ENCODE assay signal across 8 cellular contexts in the genomic region with DNA sequence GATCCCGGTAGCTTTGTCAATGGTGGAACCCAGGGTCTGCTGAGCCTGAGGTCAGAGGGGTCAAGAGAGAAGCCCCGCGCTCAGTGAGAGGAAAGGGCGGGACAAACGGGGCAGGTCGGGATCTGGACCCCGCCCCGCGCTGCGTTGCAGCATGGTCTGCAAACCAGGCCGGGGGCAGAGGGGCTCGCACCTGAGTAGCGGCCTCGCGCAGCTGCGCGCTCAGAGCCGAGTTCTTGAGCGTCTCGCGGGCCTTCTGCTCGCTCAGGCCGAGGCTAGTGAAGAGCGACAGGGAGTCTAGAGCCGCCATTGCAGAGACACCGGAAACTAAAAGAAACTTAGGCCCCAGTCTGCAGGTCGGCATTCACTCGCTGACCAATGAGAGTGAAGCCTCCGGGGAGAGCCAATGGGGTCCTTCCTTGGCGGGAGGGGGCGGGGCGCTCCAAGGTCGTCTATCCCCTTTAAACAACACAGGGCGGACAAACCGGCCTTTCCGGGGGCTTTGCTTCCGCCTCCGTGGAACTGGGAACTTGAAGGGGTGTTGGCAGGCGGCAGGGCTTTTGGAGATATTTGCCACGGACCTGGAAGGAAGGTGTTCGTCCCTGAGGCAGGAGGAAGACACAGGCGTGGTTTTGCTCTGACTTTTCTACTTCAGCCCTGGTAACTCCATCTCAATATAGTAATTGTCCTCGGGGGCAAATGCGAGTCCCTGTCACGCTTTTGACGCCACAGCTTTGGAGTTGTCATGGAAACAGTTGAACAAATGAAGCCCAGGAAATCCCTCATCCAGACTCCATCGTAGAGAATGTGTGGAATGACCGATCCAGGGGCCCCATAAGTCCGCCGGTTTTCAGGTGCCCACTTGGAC. TPM values are rescaled to one million over a fixed set of nuclear protein-coding genes. Genes with fewer than 3 reads are reported as not detected.
DNase-seq lines count a peak whose midpoint lies in the region.

A gene (minus strand): TSS at position 331 of the 865 bp plus-strand sequence. CDS start 24 bp downstream, at position 307.

- no peaks in the 10 kb centered on the region for H3K27me3 ChIP-seq in neuronal stem cell (ENCODE audit: control insufficient read depth in 3 of 3, insufficient read depth in 3 of 3, low read depth in 1 of 3, low read length in 3 of 3)
- H3K27me3 ChIP-seq in subcutaneous abdominal adipose tissue (ENCODE audit: control insufficient read depth in 5 of 5, insufficient read depth in 4 of 5, low read length in 5 of 5): no peaks in the 10 kb centered on the region

- peak within 1 kb of the TSS; percentile 95 for H2AFZ ChIP-seq in neuronal stem cell (ENCODE audit: low read length)

- no peak within 1 kb of the TSS for H2BK15ac ChIP-seq in neuronal stem cell (ENCODE audit: low read length)

- no peak within 1 kb of the TSS for H4K8ac ChIP-seq in neuronal stem cell (ENCODE audit: low read depth, low read length)

- peaks cover 8% of the 10 kb centered on the region for H3K79me1 ChIP-seq in neuronal stem cell (ENCODE audit: low read depth, low read length)

- WGBS in neuronal stem cell (ENCODE audit: extremely low coverage in 2 of 2, insufficient read length in 2 of 2, insufficient replicate concordance in 1 of 2), 2 donors: no CpG with 5 or more reads among the region's 50 CpGs

- in situ Hi-C loops in G401 (cut with HindIII; ENCODE audit: low sequenced_read_pairs): no loop called here

- H3K4me1 ChIP-seq in neuronal stem cell (ENCODE audit: control insufficient read depth in 2 of 2, insufficient read depth in 1 of 2, low read depth in 1 of 2, low read length in 2 of 2) (peaks cover 6 to 11% of the 10 kb centered on the region in 2 donors), subcutaneous abdominal adipose tissue (ENCODE audit: control insufficient read depth in 5 of 5, insufficient read depth in 5 of 5, low read length in 5 of 5) (peaks cover 6 to 26% (median 23%) of the 10 kb centered on the region in 5 donors)

- H3K9me3 ChIP-seq in neuronal stem cell (replicated peaks in 1 of 2; ENCODE audit: control insufficient read depth in 2 of 2, insufficient read depth in 1 of 2, low read depth in 1 of 2, low read length in 2 of 2): no peaks in the 10 kb centered on the region
- H3K9me3 ChIP-seq in subcutaneous abdominal adipose tissue (ENCODE audit: control insufficient read depth in 5 of 5, low read length in 5 of 5): no peaks in the 10 kb centered on the region

- peak within 1 kb of the TSS; percentile 76 to 95 for H3K4me3 ChIP-seq in neuronal stem cell (ENCODE audit: low read length in 2 of 2)
- H3K4me3 ChIP-seq in subcutaneous abdominal adipose tissue (ENCODE audit: low read depth in 1 of 5, low read length in 5 of 5): peak within 1 kb of the TSS; percentile 90 to 99 (median 97)

- H3K27ac ChIP-seq in neuronal stem cell (replicated peaks; ENCODE audit: low read length) (peak within 1 kb of the TSS; percentile 93), subcutaneous abdominal adipose tissue (ENCODE audit: low read depth, low read length) (peak within 1 kb of the TSS; percentile 56)

- peak within 1 kb of the TSS; percentile 90 for H3K4me2 ChIP-seq in neuronal stem cell (ENCODE audit: insufficient read depth, low read length, poor library complexity, severe bottlenecking)

- no peak within 1 kb of the TSS for H2BK12ac ChIP-seq in neuronal stem cell (ENCODE audit: low read length)

- peak within 1 kb of the TSS; percentile 98 for H3K18ac ChIP-seq in neuronal stem cell (ENCODE audit: low read length)

- H3K36me3 ChIP-seq in neuronal stem cell (replicated peaks in 1 of 2; ENCODE audit: control insufficient read depth in 2 of 2, insufficient read depth in 2 of 2, low read length in 2 of 2): peaks cover 48 to 67% of the 10 kb centered on the region in 2 donors
- H3K36me3 ChIP-seq in subcutaneous abdominal adipose tissue (ENCODE audit: control insufficient read depth in 5 of 5, insufficient read depth in 5 of 5, low read length in 5 of 5): peaks cover 0 to 64% (median 56%) of the 10 kb centered on the region in 5 donors

- no peak within 1 kb of the TSS for H2AK5ac ChIP-seq in neuronal stem cell (ENCODE audit: low read depth, low read length)

- no peak within 1 kb of the TSS for H3K14ac ChIP-seq in neuronal stem cell (ENCODE audit: low read length)

- H3K23ac ChIP-seq in neuronal stem cell (ENCODE audit: low read depth, low read length, poor library complexity): no peak within 1 kb of the TSS

- H3K9ac ChIP-seq in neuronal stem cell (ENCODE audit: low read depth, low read length, poor library complexity): peak within 1 kb of the TSS; percentile 92
- H3K9ac ChIP-seq in subcutaneous abdominal adipose tissue (ENCODE audit: low read length in 5 of 5): peak within 1 kb of the TSS; percentile 57 to 99 (median 89)

- H4K91ac ChIP-seq in neuronal stem cell (ENCODE audit: low read depth, low read length, poor library complexity): no peak within 1 kb of the TSS

- H3K4ac ChIP-seq in neuronal stem cell (ENCODE audit: low read length): no peak within 1 kb of the TSS

- DNase-seq in G401 (ENCODE audit: low spot score) (peak; percentile 96), HCEC 1CT (peak; percentile 86), MV-4-11 (lab: John Stamatoyannopoulos, UW) (peak; percentile 91), SK-N-DZ (ENCODE audit: low spot score) (peak; percentile 88), foreskin melanocyte (peak; percentile 92), neuronal stem cell (ENCODE audit: low spot score) (peak; percentile 94)
- peak; percentile 91 for DNase-seq in activated naive CD4-positive, alpha-beta T cell treated with Interleukin-2 at 50 U/mL for 16 hours

- H2BK120ac ChIP-seq in neuronal stem cell (ENCODE audit: low read depth, low read length): no peak within 1 kb of the TSS

- H2BK5ac ChIP-seq in neuronal stem cell (ENCODE audit: low read length): peak within 1 kb of the TSS; percentile 62

RNA-seq across cellular contexts. Expression of the gene that starts here (rescaled TPM):
- 274 and 325 TPM in 2 replicates for total RNA-seq in G401 (2014; rRNA removed; shearing (Covaris generic))
- 163 and 177 TPM in 2 replicates for polyA plus RNA-seq in SK-N-DZ (2014; cell fraction: cytosol; rRNA removed)
- polyA plus RNA-seq in SK-N-DZ (2014; cell fraction: nucleus; rRNA removed): 347 and 470 TPM in 2 replicates
- 407 TPM for polyA plus RNA-seq in neuronal stem cell (2013, experiment 1 of 2)
- polyA plus RNA-seq in neuronal stem cell (2013, experiment 2 of 2): 414 TPM

Comparison
In these comparisons a context has a peak if more than half of its experiments do, and no peak if none do; other contexts are left out.
1. Peak in every context shown above with its lines: DNase-seq, H3K4me3 ChIP-seq and H3K27ac ChIP-seq.